ENCODE assay signal across 8 cellular contexts in genomic region chr11:68271781-68272608, GRCh38. TPM values are rescaled to one million over a fixed set of nuclear protein-coding genes. Genes with fewer than 3 reads are reported as not detected.
DNase-seq lines count a peak whose midpoint lies in the region; ATAC-seq and TF ChIP-seq lines count a peak whose summit lies in the region.

C11orf24 (minus strand) TSS chr11:68271973; CDS start chr11:68263767, 8,206 bp downstream.

- no peak for TF ChIP-seq RAD21 in Ishikawa (IDR thresholded peaks at IDR 0.05; ENCODE audit: low read depth)

- peak; percentile 67 for ATAC-seq in GM21576 (IDR thresholded peaks at IDR 0.05; ENCODE audit: unreplicated experiment)

- TF ChIP-seq EP300 in Ishikawa (IDR thresholded peaks at IDR 0.05; ENCODE audit: borderline replicate concordance) = peak; percentile 1; the same call in 1 of the 2 replicates

- DNase-seq in DMS 273 treated with DMSO at 0.1 percent for 48 hours (lab: John Stamatoyannopoulos, UW) (peak; percentile 63), OCI-M2 (lab: John Stamatoyannopoulos, UW; ENCODE audit: unreplicated experiment) (peak; percentile 66), activated T-cell treated with anti-CD3 and anti-CD28 coated beads for 4 hours (peak; percentile 88), epithelial cell of prostate (ENCODE audit: low read depth, low spot score) (peak; percentile 64), mucosa of gallbladder (ENCODE audit: low spot score) (peak; percentile 95)
- peak; percentile 92 for DNase-seq in stimulated activated CD8-positive, alpha-beta memory T cell treated with anti-CD3 and anti-CD28 coated beads, Interleukin-4, amount 100 ng/mL, for 24 hours (ENCODE audit: low read depth)

- peak within 1 kb of the TSS; percentile 90 for H3K27ac ChIP-seq in epithelial cell of prostate

TF ChIP-seq in Ishikawa, 13 proteins besides CTCF, POLR2A, EP300 and RAD21:
- peak; percentile 12; the same call in 1 of the 2 replicates for TF ChIP-seq TEAD4 (IDR thresholded peaks at IDR 0.05)
- peak; percentile 57 for TF ChIP-seq EGR1 (IDR thresholded peaks at IDR 0.05)
- peak; percentile 88 for TF ChIP-seq TAF1 (IDR thresholded peaks at IDR 0.05; ENCODE audit: low read depth)
- peak; percentile 21; the same call in 1 of the 2 replicates for TF ChIP-seq NFIC (IDR thresholded peaks at IDR 0.05)
- TF ChIP-seq CREB1 (IDR thresholded peaks at IDR 0.05; ENCODE audit: low read depth) = 0 out of 2 replicates have a peak, but pooled peaks have one; percentile 55
- TF ChIP-seq TCF12 (IDR thresholded peaks at IDR 0.05; ENCODE audit: low read depth) = peak; percentile 47; the same call in 1 of the 2 replicates
- no peak; the same call in 1 of the 2 replicates for TF ChIP-seq ZBTB7A (IDR thresholded peaks at IDR 0.05; ENCODE audit: low read depth)
- peak; percentile 8; the same call in 1 of the 2 replicates for TF ChIP-seq CEBPB (IDR thresholded peaks at IDR 0.05)
- peak; percentile 84 for TF ChIP-seq MAX (IDR thresholded peaks at IDR 0.05)
- no peak for TF ChIP-seq REST (IDR thresholded peaks at IDR 0.05; ENCODE audit: low read depth)
- no peak for TF ChIP-seq FOXM1 (IDR thresholded peaks at IDR 0.05; ENCODE audit: borderline replicate concordance, low read depth)
- TF ChIP-seq YY1 (IDR thresholded peaks at IDR 0.05; ENCODE audit: low read depth) = no peak; the same call in 1 of the 2 replicates
- no peak for TF ChIP-seq USF1 (IDR thresholded peaks at IDR 0.05)

RNA-seq across cellular contexts. Expression of gene C11orf24, which starts in this region (rescaled TPM):
- 38.8 TPM for total RNA-seq in mucosa of gallbladder

Comparison
In these comparisons a context has a peak if more than half of its experiments do, and no peak if none do; other contexts are left out.
1. Peak in every context shown above with its lines: DNase-seq, ATAC-seq and H3K27ac ChIP-seq.